In the genomic region with DNA sequence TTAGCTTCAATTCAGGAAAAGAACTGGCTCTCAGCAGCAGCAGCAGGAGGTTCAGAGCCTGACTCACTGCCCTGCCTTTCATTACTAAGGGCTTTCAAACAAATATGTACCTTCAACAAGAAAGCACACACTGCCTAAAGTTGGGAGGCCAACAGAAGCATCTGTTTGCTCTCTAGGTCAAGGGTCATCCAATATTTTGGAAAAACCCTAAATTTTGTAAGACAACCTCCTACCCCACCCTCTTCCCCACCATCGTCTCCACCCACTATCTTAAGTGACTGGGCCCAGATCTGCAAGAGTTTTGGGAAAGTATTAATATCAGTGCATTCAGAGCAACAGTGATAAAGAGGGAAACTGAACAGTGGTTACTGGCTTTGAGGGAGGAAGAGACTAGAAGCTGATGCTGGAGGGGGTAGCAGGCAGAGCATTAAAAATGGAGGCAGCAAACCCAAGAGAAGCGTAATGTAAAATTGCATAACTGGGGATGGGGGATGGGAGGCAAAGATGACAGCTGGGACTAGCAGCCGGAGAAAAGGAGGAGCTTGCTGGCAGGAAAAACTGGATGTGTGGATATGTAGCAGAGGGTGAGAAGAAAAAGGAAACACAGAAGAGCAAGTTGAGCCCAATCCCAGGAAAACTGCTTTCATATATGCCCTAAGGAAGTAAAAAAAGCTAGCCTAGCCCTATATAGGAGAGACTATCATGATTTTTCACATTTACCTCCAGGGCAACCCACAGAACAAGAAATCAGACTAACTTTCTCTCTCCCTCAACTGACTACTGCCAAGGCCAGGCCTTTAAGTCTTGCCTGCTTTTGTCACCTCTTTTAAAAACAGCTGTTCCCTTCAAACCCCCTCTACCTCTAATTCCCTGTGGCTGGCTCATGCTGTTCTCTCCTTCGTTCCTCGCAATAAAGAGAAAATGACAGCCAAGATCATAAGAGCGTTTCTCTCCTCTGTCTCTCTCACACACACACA, we compare ENCODE assay signal across 9 cellular contexts. TPM values are rescaled to one million over a fixed set of nuclear protein-coding genes. Genes with fewer than 3 reads are reported as not detected.
DNase-seq lines count a peak whose midpoint lies in the region; ATAC-seq and TF ChIP-seq lines count a peak whose summit lies in the region.
"Had no signal": no experiment of that assay in that cellular context is flagged by ENCODE, and none has a peak within 500 bp of the region (broad histone marks: within the 10 kb centered on the region; RNA-seq: fewer than 3 reads in every experiment).

No MANE protein-coding gene starts in this region.

- H3K27me3 ChIP-seq in MG63, result no peaks in the 10 kb centered on the region
- no peaks in the 10 kb centered on the region for H3K27me3 ChIP-seq in suprapubic skin

- TF ChIP-seq CTCF in astrocyte of the cerebellum (IDR thresholded peaks at IDR 0.05; ENCODE audit: low read depth, low read length, missing control alignments) (no peak), suprapubic skin (IDR thresholded peaks at IDR 0.05) (no peak)

- in situ Hi-C loops in astrocyte of the cerebellum (cut with HindIII; ENCODE audit: low sequenced_read_pairs), result no loop called here

- H3K36me3 Mint-ChIP-seq in activated CD4-positive, alpha-beta memory T cell treated with anti-CD3 and anti-CD28 coated beads, Interleukin-2, amount 10 ng/mL, durations not matched to agents 7 days and 5 days (ENCODE audit: low read depth), result peaks cover 2% of the 10 kb centered on the region

- WGBS in suprapubic skin, result 39% methylated on average over 6 of the region's 6 CpGs

- peak overlapping the region; percentile 63 for H3K27ac ChIP-seq in suprapubic skin

- TF ChIP-seq POLR2A in suprapubic skin (IDR thresholded peaks at IDR 0.05), result no peak

- H3K36me3 ChIP-seq in MG63 (no peaks in the 10 kb centered on the region), suprapubic skin (no peaks in the 10 kb centered on the region)

- no peak overlapping the region for H3K4me3 Mint-ChIP-seq in activated CD4-positive, alpha-beta memory T cell treated with anti-CD3 and anti-CD28 coated beads, Interleukin-2, amount 10 ng/mL, durations not matched to agents 7 days and 5 days
- H3K4me3 Mint-ChIP-seq: memory B cell had no signal

- peaks cover 78% of the 10 kb centered on the region for H3K4me1 ChIP-seq in suprapubic skin

- no peak for ATAC-seq in HG03196 (IDR thresholded peaks at IDR 0.05; ENCODE audit: unreplicated experiment)

- TF ChIP-seq EP300 in suprapubic skin (IDR thresholded peaks at IDR 0.05), result no peak

- H3K4me3 ChIP-seq in MG63 (no peak overlapping the region), astrocyte of the cerebellum (ENCODE audit: low read depth, low read length) (no peak overlapping the region), suprapubic skin (no peak overlapping the region)

- H3K27me3 Mint-ChIP-seq in activated CD4-positive, alpha-beta memory T cell treated with anti-CD3 and anti-CD28 coated beads, Interleukin-2, amount 10 ng/mL, durations not matched to agents 7 days and 5 days, result no peaks in the 10 kb centered on the region
- H3K27me3 Mint-ChIP-seq: memory B cell had no signal

- CTCF ChIA-PET in activated CD4-positive, alpha-beta memory T cell treated with anti-CD3 and anti-CD28 coated beads, Interleukin-2, amount 10 ng/mL, durations not matched to agents 7 days and 5 days (lab: Charles Lee), result interaction anchor here (1.1 kb wide), 2 partner anchors 21 to 35 kb away, joined by 4 to 6 read pairs; no protein-coding TSS in a partner anchor

- no peaks in the 10 kb centered on the region for H3K9me3 Mint-ChIP-seq in activated CD4-positive, alpha-beta memory T cell treated with anti-CD3 and anti-CD28 coated beads, Interleukin-2, amount 10 ng/mL, durations not matched to agents 7 days and 5 days
- H3K9me3 Mint-ChIP-seq: memory B cell had no signal

- POLR2A ChIA-PET in activated CD4-positive, alpha-beta memory T cell treated with anti-CD3 and anti-CD28 coated beads, Interleukin-2, amount 10 ng/mL, durations not matched to agents 7 days and 5 days (lab: Charles Lee), result interaction anchor here (0.7 to 1.5 kb wide), 3 partner anchors 31 to 96 kb away, joined by 3 read pairs; no protein-coding TSS in a partner anchor

- peaks cover 13% of the 10 kb centered on the region for H3K4me1 Mint-ChIP-seq in activated CD4-positive, alpha-beta memory T cell treated with anti-CD3 and anti-CD28 coated beads, Interleukin-2, amount 10 ng/mL, durations not matched to agents 7 days and 5 days

- DNase-seq in MG63, result peak; percentile 34
- peak; percentile 19 for DNase-seq in astrocyte of the cerebellum (ENCODE audit: low read depth)
- DNase-seq in iris pigment epithelial cell (ENCODE audit: low read depth), result peak; percentile 62
- no peak for DNase-seq in suprapubic skin (ENCODE audit: low spot score in 2 of 2)
- DNase-seq in A172 (ENCODE audit: low spot score), result no peak
- DNase-seq in activated CD4-positive, alpha-beta memory T cell treated with anti-CD3 and anti-CD28 coated beads, Interleukin-2, amount 10 ng/mL, durations not matched to agents 7 days and 5 days, result no peak
- no peak for DNase-seq in activated naive CD4-positive, alpha-beta T cell (lab: John Stamatoyannopoulos, UW)

- H3K9me3 ChIP-seq in MG63, result no peaks in the 10 kb centered on the region
- H3K9me3 ChIP-seq in suprapubic skin, result no peaks in the 10 kb centered on the region

- no peak overlapping the region for H3K27ac Mint-ChIP-seq in activated CD4-positive, alpha-beta memory T cell treated with anti-CD3 and anti-CD28 coated beads, Interleukin-2, amount 10 ng/mL, durations not matched to agents 7 days and 5 days
- H3K27ac Mint-ChIP-seq: memory B cell had no signal

RNA-seq across cellular contexts. Expression of a gene that starts 31.5 kb away (rescaled TPM):
- total RNA-seq in MG63 (2014; rRNA removed; shearing (Covaris generic); ENCODE audit: low replicate concordance), result 82.4 and 224 TPM in 2 replicates
- total RNA-seq in suprapubic skin, result 100 to 1,000 TPM; 132 to 171 (median 147) TPM
- 77.2 and 99.0 TPM in 2 replicates for total RNA-seq in A172 (2014; rRNA removed; shearing (Covaris generic))
- total RNA-seq in activated CD4-positive, alpha-beta memory T cell treated with anti-CD3 and anti-CD28 coated beads, Interleukin-2, amount 10 ng/mL, durations not matched to agents 7 days and 5 days, result 10 to 100 TPM; 44.5 to 46.0 TPM

Comparison
In these comparisons a context has a peak if more than half of its experiments do, and no peak if none do; other contexts are left out.
1. DNase-seq: peak in MG63 (single experiment), astrocyte of the cerebellum (single experiment) and iris pigment epithelial cell (single experiment); none in suprapubic skin (0 of 2), A172 (single experiment), activated CD4-positive, alpha-beta memory T cell treated with anti-CD3 and anti-CD28 coated beads, Interleukin-2, amount 10 ng/mL, durations not matched to agents 7 days and 5 days (single experiment) and activated naive CD4-positive, alpha-beta T cell (0 of 4).